In the genomic region with DNA sequence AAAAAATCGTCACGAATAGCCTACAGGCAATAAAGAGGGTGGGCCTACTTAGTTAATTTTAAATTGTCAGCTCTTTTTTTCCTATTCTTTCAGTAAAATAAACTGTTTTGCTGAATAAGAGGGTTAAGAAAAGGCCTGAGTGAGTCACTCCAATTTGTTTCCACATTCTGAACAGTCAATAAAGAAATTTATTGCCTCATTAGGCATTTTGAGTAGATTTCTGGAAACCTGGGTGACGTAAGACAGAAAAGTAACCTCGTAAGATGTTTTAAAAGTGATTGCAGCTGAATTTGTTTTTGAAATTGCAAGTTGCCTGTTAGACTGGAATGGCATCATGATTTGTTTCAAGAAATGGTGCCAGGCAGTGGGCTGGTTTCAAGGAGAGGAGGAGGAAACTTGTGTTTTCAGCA, we compare ENCODE assay signal across 15 cellular contexts.
DNase-seq lines count a peak whose midpoint lies in the region; ATAC-seq and TF ChIP-seq lines count a peak whose summit lies in the region.
"Had no signal": no experiment of that assay in that cellular context is flagged by ENCODE, and none has a peak within 500 bp of the region (broad histone marks: within the 10 kb centered on the region; RNA-seq: fewer than 3 reads in every experiment).

No MANE protein-coding gene starts in this region.

- no peaks in the 10 kb centered on the region for H3K36me3 ChIP-seq in subcutaneous abdominal adipose tissue (ENCODE audit: control insufficient read depth in 5 of 5, insufficient read depth in 5 of 5, low read length in 5 of 5)

- DNase-seq in GM04503 (ENCODE audit: low read depth) (peak; percentile 17), astrocyte of the spinal cord (ENCODE audit: low read depth, low spot score) (peak; percentile 51), glomerular visceral epithelial cell (ENCODE audit: extremely low spot score) (no peak)
- no peak for DNase-seq in activated CD4-positive, alpha-beta T cell treated with anti-CD3 and anti-CD28 coated beads for 1 hour
- DNase-seq: activated naive CD4-positive, alpha-beta T cell treated with anti-CD3 and anti-CD28 coated beads for 36 hours; Caco-2; central memory CD4-positive, alpha-beta T cell; erythroblast; NCI-H2029 treated with DMSO at 0.1 percent for 48 hours; psoas muscle; SHP77 had no signal

- in situ Hi-C loops in astrocyte of the spinal cord (cut with HindIII; ENCODE audit: low sequenced_read_pairs) = no loop called here

- H3K27ac ChIP-seq in layer of hippocampus (ENCODE audit: low read depth, low read length) (peak overlapping the region; percentile 40), subcutaneous abdominal adipose tissue (ENCODE audit: low read depth, low read length) (peak overlapping the region; percentile 84)
- H3K27ac ChIP-seq: psoas muscle had no signal

- no peak for TF ChIP-seq CTCF in astrocyte of the spinal cord (IDR thresholded peaks at IDR 0.05; ENCODE audit: low read depth, low read length)

- peak overlapping the region in 1 of 5 donors; percentile 56 for H3K9ac ChIP-seq in subcutaneous abdominal adipose tissue (ENCODE audit: low read length in 5 of 5)

- no peak for ATAC-seq in HG03565 (IDR thresholded peaks at IDR 0.05; ENCODE audit: unreplicated experiment)
- no peak for ATAC-seq in GM18861 (IDR thresholded peaks at IDR 0.05; ENCODE audit: unreplicated experiment)
- ATAC-seq: psoas muscle had no signal

- H3K4me1 ChIP-seq in subcutaneous abdominal adipose tissue (ENCODE audit: control insufficient read depth in 5 of 5, insufficient read depth in 5 of 5, low read length in 5 of 5) = peaks cover 0 to 17% (median 4%) of the 10 kb centered on the region in 5 donors
- H3K4me1 ChIP-seq: Caco-2, psoas muscle had no signal

- H3K27me3 ChIP-seq in layer of hippocampus (ENCODE audit: control insufficient read depth, insufficient read depth, low read length) = no peaks in the 10 kb centered on the region
- no peaks in the 10 kb centered on the region for H3K27me3 ChIP-seq in subcutaneous abdominal adipose tissue (ENCODE audit: control insufficient read depth in 5 of 5, insufficient read depth in 4 of 5, low read length in 5 of 5)

- no peaks in the 10 kb centered on the region for H3K9me3 ChIP-seq in subcutaneous abdominal adipose tissue (ENCODE audit: control insufficient read depth in 5 of 5, low read length in 5 of 5)
- H3K9me3 ChIP-seq: Caco-2, psoas muscle had no signal

- H3K4me3 ChIP-seq in astrocyte of the spinal cord (ENCODE audit: low read depth, low read length) = no peak overlapping the region
- peak overlapping the region in 1 of 5 donors; percentile 19 for H3K4me3 ChIP-seq in subcutaneous abdominal adipose tissue (ENCODE audit: low read depth in 1 of 5, low read length in 5 of 5)
- H3K4me3 ChIP-seq: psoas muscle had no signal

Comparison
In these comparisons a context has a peak if more than half of its experiments do, and no peak if none do; other contexts are left out.
1. DNase-seq: peak in GM04503 (single experiment) and astrocyte of the spinal cord (single experiment); none in glomerular visceral epithelial cell (single experiment) and activated CD4-positive, alpha-beta T cell treated with anti-CD3 and anti-CD28 coated beads for 1 hour (single experiment).